ENCODE assay signal across 8 cellular contexts in genomic region chr11:81237139-81237538, GRCh38.
DNase-seq lines count a peak whose midpoint lies in the region; ATAC-seq, FAIRE-seq and TF ChIP-seq lines count a peak whose summit lies in the region.

No MANE protein-coding gene starts in this region.

- no peak overlapping the region for H3K27ac Mint-ChIP-seq in osteocyte (ENCODE audit: unreplicated experiment)

- CTCF ChIA-PET in endothelial cell of umbilical vein (lab: Charles Lee) = no interaction called here

- H3K9me3 ChIP-seq in DOHH2 (ENCODE audit: control insufficient read depth, insufficient read depth, low read length) (no peaks in the 10 kb centered on the region), endothelial cell of umbilical vein (replicated peaks; ENCODE audit: control insufficient read depth, insufficient read depth, low read length) (no peaks in the 10 kb centered on the region)

- H3K36me3 ChIP-seq in DOHH2 (ENCODE audit: control insufficient read depth, low read length) (no peaks in the 10 kb centered on the region), endothelial cell of umbilical vein (ENCODE audit: control insufficient read depth in 2 of 2, extremely low read depth in 1 of 2, insufficient read depth in 2 of 2, low read length in 2 of 2) (no peaks in the 10 kb centered on the region)

- H3K4me2 ChIP-seq in DOHH2 (ENCODE audit: low read length) = no peak overlapping the region
- H3K4me2 ChIP-seq in endothelial cell of umbilical vein (ENCODE audit: insufficient read depth, low read length) = no peak overlapping the region

- peak; percentile 43 for TF ChIP-seq CTCF in DOHH2 (IDR thresholded peaks at IDR 0.05; ENCODE audit: low read depth, low read length, poor library complexity, severe bottlenecking)
- no peak for TF ChIP-seq CTCF in endothelial cell of umbilical vein (IDR thresholded peaks at IDR 0.05; ENCODE audit: extremely low read depth in 1 of 2, insufficient read depth in 1 of 2, low read depth in 1 of 2, low read length in 2 of 2)
- TF ChIP-seq CTCF in osteocyte (IDR thresholded peaks at IDR 0.05) = peak; percentile 36

- H3K36me3 Mint-ChIP-seq in osteocyte (ENCODE audit: unreplicated experiment) = no peaks in the 10 kb centered on the region

- dilution Hi-C loops in endothelial cell of umbilical vein (cut with MboI; ENCODE audit: extremely low pct_ligation_motif_present, low sequenced_read_pairs) = no loop called here

- no peak overlapping the region for H3K27ac ChIP-seq in DOHH2 (ENCODE audit: low read depth, low read length)
- H3K27ac ChIP-seq in endothelial cell of umbilical vein (ENCODE audit: insufficient read depth, low read depth, low read length) = no peak overlapping the region

- H3K79me2 ChIP-seq in DOHH2 (ENCODE audit: control insufficient read depth, low read length) (no peaks in the 10 kb centered on the region), endothelial cell of umbilical vein (ENCODE audit: control insufficient read depth, insufficient read depth, low read length) (no peaks in the 10 kb centered on the region)

- no peaks in the 10 kb centered on the region for H3F3A ChIP-seq in DOHH2 (ENCODE audit: control insufficient read depth, insufficient read depth)

- no peaks in the 10 kb centered on the region for H3K27me3 Mint-ChIP-seq in osteocyte (ENCODE audit: unreplicated experiment)

- no peak overlapping the region for H3K4me3 ChIP-seq in DOHH2 (ENCODE audit: low read length)
- no peak overlapping the region for H3K4me3 ChIP-seq in endothelial cell of umbilical vein (replicated peaks in 1 of 3; ENCODE audit: insufficient read depth in 1 of 3, low read depth in 1 of 3, low read length in 3 of 3)

- intact Hi-C loops in endothelial cell of umbilical vein (cut with micrococcal nuclease) = no loop called here

- no peaks in the 10 kb centered on the region for H3K9me2 ChIP-seq in DOHH2 (replicated peaks; ENCODE audit: control insufficient read depth, low read length)

- no peaks in the 10 kb centered on the region for H3K4me1 ChIP-seq in DOHH2 (ENCODE audit: control insufficient read depth, low read length)
- no peaks in the 10 kb centered on the region for H3K4me1 ChIP-seq in endothelial cell of umbilical vein (ENCODE audit: control insufficient read depth, extremely low read depth, insufficient read depth, low read length)

- H3K9me3 Mint-ChIP-seq in osteocyte (ENCODE audit: unreplicated experiment) = no peaks in the 10 kb centered on the region

- BruUV-seq in endothelial cell of umbilical vein (replicated peaks; lab: Mats Ljungman, UMichigan) = no TSS peak

- H4K20me1 ChIP-seq in DOHH2 (ENCODE audit: control insufficient read depth, insufficient read depth, low read depth, low read length) (no peaks in the 10 kb centered on the region), endothelial cell of umbilical vein (replicated peaks; ENCODE audit: control insufficient read depth, extremely low read depth, insufficient read depth, low read length) (no peaks in the 10 kb centered on the region)

- H2AFZ ChIP-seq in endothelial cell of umbilical vein (ENCODE audit: low read depth, low read length) = no peak overlapping the region

- POLR2A ChIA-PET in endothelial cell of umbilical vein (lab: Charles Lee) = no interaction called here

- H3K4me1 Mint-ChIP-seq in osteocyte (ENCODE audit: unreplicated experiment) = no peaks in the 10 kb centered on the region

- FAIRE-seq in endothelial cell of umbilical vein (lab: Jason Lieb, UNC) = no peak

- no peak overlapping the region for H3K9ac ChIP-seq in endothelial cell of umbilical vein (replicated peaks; ENCODE audit: extremely low read depth, insufficient read depth, low read length)

- DNase-seq in NCI-H748 treated with DMSO at 0.1 percent for 48 hours (lab: John Stamatoyannopoulos, UW) = peak; percentile 25
- DNase-seq in endothelial cell of umbilical vein (ENCODE audit: low read depth, low spot score) = peak; percentile 34
- DNase-seq in osteocyte (ENCODE audit: extremely low spot score, unreplicated experiment) = no peak
- no peak for DNase-seq in stimulated activated CD4-positive, alpha-beta T cell treated with anti-CD3 and anti-CD28 coated beads, Interleukin-15, amount 100 ng/mL, for 24 hours
- no peak for DNase-seq in islet precursor cell
- DNase-seq in stimulated activated CD4-positive, alpha-beta T cell treated with anti-CD3 and anti-CD28 coated beads, Interleukin-2, amount 100 ng/mL, for 48 hours = no peak

- ATAC-seq in HG02884 (IDR thresholded peaks at IDR 0.05; ENCODE audit: unreplicated experiment) = peak; percentile 72

- no peaks in the 10 kb centered on the region for H3K27me3 ChIP-seq in DOHH2 (ENCODE audit: control insufficient read depth, low read length)
- no peaks in the 10 kb centered on the region for H3K27me3 ChIP-seq in endothelial cell of umbilical vein (ENCODE audit: control insufficient read depth in 2 of 2, insufficient read depth in 2 of 2, low read length in 2 of 2)

- no peaks in the 10 kb centered on the region for H3K9me1 ChIP-seq in endothelial cell of umbilical vein (replicated peaks; ENCODE audit: control insufficient read depth, extremely low read depth, insufficient read depth, low read length)

- no peak for TF ChIP-seq POLR2A in endothelial cell of umbilical vein (IDR thresholded peaks at IDR 0.05; ENCODE audit: low read depth, low read length)

- no peak overlapping the region for H3K4me3 Mint-ChIP-seq in osteocyte (ENCODE audit: unreplicated experiment)

TF ChIP-seq in endothelial cell of umbilical vein, 7 proteins besides CTCF, POLR2A, EP300 and RAD21:
- TF ChIP-seq GATA2 (IDR thresholded peaks at IDR 0.05; ENCODE audit: insufficient read depth, insufficient read length, low read depth, low read length) (no peak), EZH2 (IDR thresholded peaks at IDR 0.05; ENCODE audit: borderline replicate concordance, low read depth, low read length, severe bottlenecking) (no peak), POLR2AphosphoS5 (IDR thresholded peaks at IDR 0.05; ENCODE audit: insufficient read depth, low read depth, low read length) (no peak), FOS (IDR thresholded peaks at IDR 0.05; ENCODE audit: borderline replicate concordance, insufficient read depth, low read length) (no peak), MAX (IDR thresholded peaks at IDR 0.05; ENCODE audit: insufficient read depth, insufficient read length) (no peak), JUN (IDR thresholded peaks at IDR 0.05; ENCODE audit: borderline replicate concordance, insufficient read depth, insufficient read length, low read depth) (no peak), MYC (IDR thresholded peaks at IDR 0.05; ENCODE audit: low read depth, low read length) (no peak)

Comparison
In these comparisons a context has a peak if more than half of its experiments do, and no peak if none do; other contexts are left out.
1. CTCF ChIP-seq: peak in DOHH2 (single experiment) and osteocyte (single experiment); none in endothelial cell of umbilical vein (0 of 2).
2. DNase-seq: peak in NCI-H748 treated with DMSO at 0.1 percent for 48 hours (single experiment) and endothelial cell of umbilical vein (single experiment); none in osteocyte (single experiment), stimulated activated CD4-positive, alpha-beta T cell treated with anti-CD3 and anti-CD28 coated beads, Interleukin-15, amount 100 ng/mL, for 24 hours (single experiment), islet precursor cell (single experiment) and stimulated activated CD4-positive, alpha-beta T cell treated with anti-CD3 and anti-CD28 coated beads, Interleukin-2, amount 100 ng/mL, for 48 hours (0 of 2).